23 cellular contexts compared by ENCODE assay signal in the genomic region with DNA sequence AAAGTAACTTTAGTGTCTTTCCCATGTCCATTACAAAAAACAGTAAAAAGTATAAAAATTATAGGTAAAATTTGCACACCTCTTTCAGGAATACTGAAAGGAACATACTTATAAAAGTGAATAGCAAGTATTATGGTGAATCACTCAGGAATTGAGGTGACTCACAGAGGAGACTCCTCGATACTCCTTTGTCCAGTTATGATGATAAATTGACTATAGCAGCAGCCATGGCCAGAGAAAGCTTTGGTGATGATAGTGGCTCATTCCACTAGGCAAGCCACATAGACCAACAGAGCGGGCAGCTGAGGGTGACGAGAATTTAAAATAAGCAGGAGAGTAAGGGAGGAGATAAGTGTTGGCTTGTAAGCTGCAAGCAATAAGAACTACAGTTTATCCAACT.
DNase-seq lines count a peak whose midpoint lies in the region; ATAC-seq and TF ChIP-seq lines count a peak whose summit lies in the region.
"Had no signal": no experiment of that assay in that cellular context is flagged by ENCODE, and none has a peak within 500 bp of the region (broad histone marks: within the 10 kb centered on the region; RNA-seq: fewer than 3 reads in every experiment).

No MANE protein-coding gene starts in this region.

- ATAC-seq in RWPE2 (ENCODE audit: low read depth) (peak; percentile 98), HG02840 (IDR thresholded peaks at IDR 0.05; ENCODE audit: low FRiP score, unreplicated experiment) (no peak)
- ATAC-seq: GM12878, heart right ventricle, Panc1, T-helper 17 cell had no signal

- no peak overlapping the region for H4K8ac ChIP-seq in trophoblast cell (ENCODE audit: low read depth, low read length)

- no peaks in the 10 kb centered on the region for H4K20me1 ChIP-seq in fibroblast of lung (ENCODE audit: control insufficient read depth, extremely low read depth, insufficient read depth, low read length)

- no peak overlapping the region for H3K23ac ChIP-seq in trophoblast cell (ENCODE audit: low read length)

- H3K4me1 ChIP-seq in RWPE2 (ENCODE audit: insufficient read depth, poor library complexity, severe bottlenecking): peaks cover 16% of the 10 kb centered on the region
- peaks cover 2% of the 10 kb centered on the region for H3K4me1 ChIP-seq in fibroblast of lung (ENCODE audit: control insufficient read depth, extremely low read depth, insufficient read depth, low read length)
- H3K4me1 ChIP-seq in trophoblast cell (ENCODE audit: control insufficient read depth in 1 of 2, insufficient read depth in 2 of 2, low read length in 2 of 2): no peaks in the 10 kb centered on the region
- H3K4me1 ChIP-seq: heart right ventricle, tibial artery had no signal

- no peaks in the 10 kb centered on the region for H3K79me1 ChIP-seq in trophoblast cell (ENCODE audit: low read length)

- no peaks in the 10 kb centered on the region for H3K9me3 ChIP-seq in RWPE2 (ENCODE audit: severe bottlenecking)
- no peaks in the 10 kb centered on the region for H3K9me3 ChIP-seq in fibroblast of lung (ENCODE audit: control insufficient read depth, insufficient read depth, low read depth, low read length)
- H3K9me3 ChIP-seq in trophoblast cell (ENCODE audit: insufficient read depth, low read depth, low read length): no peaks in the 10 kb centered on the region
- H3K9me3 ChIP-seq: tibial artery had no signal

- H2BK12ac ChIP-seq in trophoblast cell (ENCODE audit: low read length): no peak overlapping the region

- H3K9ac ChIP-seq in fibroblast of lung (ENCODE audit: insufficient read depth, low read length) (no peak overlapping the region), trophoblast cell (ENCODE audit: low read length) (no peak overlapping the region)

- H2AFZ ChIP-seq in fibroblast of lung (ENCODE audit: low read length) (no peak overlapping the region), trophoblast cell (ENCODE audit: insufficient read depth, low read length, poor library complexity) (no peak overlapping the region)

- no peak overlapping the region for H3K4me3 ChIP-seq in RWPE2 (ENCODE audit: severe bottlenecking)
- no peak overlapping the region for H3K4me3 ChIP-seq in fibroblast of lung (replicated peaks in 1 of 4; ENCODE audit: control extremely low read depth in 1 of 4, insufficient read depth in 1 of 4, low read depth in 3 of 4, low read length in 4 of 4)
- H3K4me3 ChIP-seq in skeletal muscle cell (ENCODE audit: low read depth, low read length): no peak overlapping the region
- no peak overlapping the region for H3K4me3 ChIP-seq in trophoblast cell (ENCODE audit: low read depth, low read length)
- H3K4me3 ChIP-seq: GM12878, heart right ventricle, skin epidermis, tibial artery had no signal

- H3K36me3 ChIP-seq in RWPE2 (ENCODE audit: low read depth) (no peaks in the 10 kb centered on the region), fibroblast of lung (ENCODE audit: control insufficient read depth, insufficient read depth, low read length) (no peaks in the 10 kb centered on the region), trophoblast cell (ENCODE audit: control insufficient read depth in 1 of 2, insufficient read depth in 2 of 2, low read length in 2 of 2) (no peaks in the 10 kb centered on the region)
- H3K36me3 ChIP-seq: heart right ventricle, tibial artery had no signal

- no peak overlapping the region for H2BK120ac ChIP-seq in trophoblast cell (ENCODE audit: insufficient read depth, low read length, poor library complexity)

- no peak overlapping the region for H3K4me2 ChIP-seq in fibroblast of lung (ENCODE audit: extremely low read depth, insufficient read depth, low read length)
- no peak overlapping the region for H3K4me2 ChIP-seq in trophoblast cell (ENCODE audit: low read length)

- no peak overlapping the region for H2BK5ac ChIP-seq in trophoblast cell (ENCODE audit: low read depth, low read length, poor library complexity)

- no peak for TF ChIP-seq CTCF in RWPE2 (IDR thresholded peaks at IDR 0.05; ENCODE audit: poor library complexity, severe bottlenecking)
- TF ChIP-seq CTCF in fibroblast of lung (conservative IDR thresholded peaks at IDR 0.05 in 1 of 2, IDR thresholded peaks at IDR 0.05 in 1 of 2; ENCODE audit: low read depth in 1 of 2, low read length in 2 of 2): no peak

- WGBS in trophoblast cell (ENCODE audit: extremely low coverage, insufficient coverage, insufficient read length): no CpG with 5 or more reads among the region's 3 CpGs

- DNase-seq in GM03348 (ENCODE audit: low spot score): peak; percentile 29
- no peak for DNase-seq in RWPE2 (ENCODE audit: low spot score)
- DNase-seq in fibroblast of lung (ENCODE audit: low read depth in 2 of 2): peak; percentile 33 to 94
- DNase-seq in skeletal muscle cell (ENCODE audit: low read depth): peak; percentile 15
- DNase-seq in trophoblast cell: no peak
- DNase-seq in caudate nucleus (lab: John Stamatoyannopoulos, UW): no peak
- DNase-seq in NCI-H748 (lab: John Stamatoyannopoulos, UW; ENCODE audit: unreplicated experiment): no peak
- DNase-seq: activated CD4-positive, alpha-beta T cell treated with anti-CD3 and anti-CD28 coated beads for 48 hours; activated naive CD4-positive, alpha-beta T cell treated with anti-CD3 and anti-CD28 coated beads, Interleukin-2, amount 50 U/mL, for 16 hours; aorta; endodermal cell; heart right ventricle; HFFc6; NCI-H1105; NCI-H2081; NCI-H446 treated with DMSO at 0.1 percent for 48 hours; stimulated activated CD4-positive, alpha-beta T cell treated with anti-CD3 and anti-CD28 coated beads, Interleukin-4, amount 100 ng/mL, for 1 hour; T-helper 17 cell; tibial artery had no signal

- no peak overlapping the region for H2AK5ac ChIP-seq in trophoblast cell (ENCODE audit: low read length)

- H3K14ac ChIP-seq in trophoblast cell (ENCODE audit: low read length): no peak overlapping the region

- no peak overlapping the region for H3K18ac ChIP-seq in trophoblast cell (ENCODE audit: low read length)

- peak overlapping the region; percentile 81 for H3K27ac ChIP-seq in RWPE2 (ENCODE audit: poor library complexity, severe bottlenecking)
- no peak overlapping the region for H3K27ac ChIP-seq in fibroblast of lung (ENCODE audit: insufficient read depth, low read length)
- no peak overlapping the region for H3K27ac ChIP-seq in trophoblast cell (ENCODE audit: low read depth, low read length)
- no peak overlapping the region for H3K27ac ChIP-seq in caudate nucleus (ENCODE audit: low read depth, low read length)
- H3K27ac ChIP-seq: heart right ventricle, skin epidermis, tibial artery had no signal

- H3K27me3 ChIP-seq in RWPE2 (ENCODE audit: insufficient read depth, poor library complexity, severe bottlenecking): no peaks in the 10 kb centered on the region
- H3K27me3 ChIP-seq in fibroblast of lung (ENCODE audit: control insufficient read depth, insufficient read depth, low read length): no peaks in the 10 kb centered on the region
- H3K27me3 ChIP-seq in trophoblast cell (ENCODE audit: insufficient read depth, low read length): no peaks in the 10 kb centered on the region
- H3K27me3 ChIP-seq: heart right ventricle, tibial artery had no signal

- H3K4ac ChIP-seq in trophoblast cell (ENCODE audit: low read depth, low read length): no peak overlapping the region

- no peak overlapping the region for H4K12ac ChIP-seq in trophoblast cell (ENCODE audit: low read depth, low read length)

- H3K79me2 ChIP-seq in fibroblast of lung (ENCODE audit: control insufficient read depth, insufficient read depth, low read length) (no peaks in the 10 kb centered on the region), trophoblast cell (ENCODE audit: control insufficient read depth, insufficient read depth, low read length, poor library complexity) (no peaks in the 10 kb centered on the region)

- no peak overlapping the region for H4K91ac ChIP-seq in trophoblast cell (ENCODE audit: low read depth, low read length)

Comparison
In these comparisons a context has a peak if more than half of its experiments do, and no peak if none do; other contexts are left out.
1. DNase-seq: peak in GM03348 (single experiment), fibroblast of lung (2 of 2) and skeletal muscle cell (single experiment); none in RWPE2 (single experiment), trophoblast cell (0 of 2), caudate nucleus (0 of 61) and NCI-H748 (single experiment).